8 cellular contexts compared by ENCODE assay signal in the genomic region with DNA sequence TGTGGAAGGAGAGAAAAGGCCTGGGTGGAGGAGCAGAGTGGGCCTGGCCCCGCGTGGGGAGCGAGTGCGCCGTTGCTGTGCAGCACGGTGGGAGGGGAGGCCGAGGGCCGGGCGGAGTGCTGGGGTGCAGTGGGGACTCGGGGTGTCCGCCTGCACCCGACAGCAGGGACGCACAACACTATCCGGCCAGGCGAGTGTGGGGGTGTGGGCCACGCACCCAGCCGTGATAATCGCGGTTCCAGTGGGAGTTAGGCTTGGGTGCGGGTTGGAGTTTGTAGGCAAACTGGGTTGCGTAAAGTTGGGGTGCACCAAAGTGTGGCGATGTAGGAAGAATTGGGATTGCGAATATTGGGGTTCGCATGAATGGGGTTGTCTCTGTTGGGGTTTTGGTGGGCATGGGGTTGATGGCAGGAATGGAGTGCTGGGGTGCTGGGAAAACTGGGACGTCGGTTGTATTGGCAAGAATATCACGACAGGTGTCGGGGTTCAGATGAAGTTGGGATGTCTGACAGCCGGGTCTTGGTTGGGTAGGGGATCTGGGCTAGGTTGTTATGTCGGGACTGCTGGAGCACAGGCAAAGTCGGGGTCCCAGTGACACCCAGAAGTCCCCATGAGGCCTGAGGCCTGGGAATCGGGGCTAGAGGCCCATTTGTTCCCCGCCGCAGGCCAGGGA. TPM values are rescaled to one million over a fixed set of nuclear protein-coding genes. Genes with fewer than 3 reads are reported as not detected.
A peak's percentile ranks its signal among the peaks of the same experiment; 100 is the strongest.
DNase-seq lines count a peak whose midpoint lies in the region; ATAC-seq and TF ChIP-seq lines count a peak whose summit lies in the region.

No MANE protein-coding gene starts in this region.

- CTCF ChIA-PET in OCI-LY7 (lab: Charles Lee; ENCODE audit: unreplicated experiment), result interaction anchor here (0.5 to 2.1 kb wide), 3 partner anchors 24 to 261 kb away, joined by 3 to 16 read pairs (median 7); no protein-coding TSS in a partner anchor

- DNase-seq in CD4-positive, CD25-positive, alpha-beta regulatory T cell, result no peak
- DNase-seq in OCI-LY7 (ENCODE audit: low spot score), result no peak
- DNase-seq in osteoblast (ENCODE audit: insufficient read length, low spot score, missing footprints), result no peak
- DNase-seq in NCI-H748 (lab: John Stamatoyannopoulos, UW; ENCODE audit: unreplicated experiment), result no peak
- DNase-seq in H4 (ENCODE audit: low spot score), result no peak
- no peak for DNase-seq in NCI-H2171 treated with DMSO at 0.1 percent for 48 hours (lab: John Stamatoyannopoulos, UW)

- BruUV-seq in OCI-LY7 (replicated peaks; lab: Mats Ljungman, UMichigan), result no TSS peak

- H3K4me3 Mint-ChIP-seq in CD4-positive, CD25-positive, alpha-beta regulatory T cell, result peak overlapping the region; percentile 82 to 92 (median 85)

- H3K27me3 ChIP-seq in CD4-positive, CD25-positive, alpha-beta regulatory T cell (ENCODE audit: control insufficient read depth, insufficient read depth, low read length), result no peaks in the 10 kb centered on the region
- no peaks in the 10 kb centered on the region for H3K27me3 ChIP-seq in endocrine pancreas (ENCODE audit: control insufficient read depth, insufficient read depth, low read length)
- no peaks in the 10 kb centered on the region for H3K27me3 ChIP-seq in osteoblast (ENCODE audit: insufficient read depth, low read length)

- H3K9me3 Mint-ChIP-seq in CD4-positive, CD25-positive, alpha-beta regulatory T cell, result peaks cover 0 to 2% (median 0%) of the 10 kb centered on the region in 7 donors

- peaks cover 30% of the 10 kb centered on the region for H3K36me3 ChIP-seq in CD4-positive, CD25-positive, alpha-beta regulatory T cell (ENCODE audit: control insufficient read depth, insufficient read depth, low read length)
- H3K36me3 ChIP-seq in OCI-LY7 (ENCODE audit: insufficient read depth, low read length), result peaks cover 45% of the 10 kb centered on the region
- no peaks in the 10 kb centered on the region for H3K36me3 ChIP-seq in endocrine pancreas (ENCODE audit: control insufficient read depth, insufficient read depth, low read length)
- peaks cover 31% of the 10 kb centered on the region for H3K36me3 ChIP-seq in osteoblast (ENCODE audit: insufficient read depth, low read length)

- H3K4me2 ChIP-seq in OCI-LY7 (ENCODE audit: low read length) (peak overlapping the region; percentile 97), osteoblast (ENCODE audit: insufficient read depth, low read length) (peak overlapping the region; percentile 58)

- H3K79me2 ChIP-seq in OCI-LY7 (ENCODE audit: insufficient read depth, low read depth, low read length), result peaks cover 38% of the 10 kb centered on the region
- H3K79me2 ChIP-seq in osteoblast (ENCODE audit: insufficient read depth, low read length), result peaks cover 42% of the 10 kb centered on the region

- H3K9me3 ChIP-seq in CD4-positive, CD25-positive, alpha-beta regulatory T cell (ENCODE audit: control insufficient read depth in 2 of 2, low read length in 2 of 2), result no peaks in the 10 kb centered on the region
- H3K9me3 ChIP-seq in OCI-LY7 (ENCODE audit: low read length) (no peaks in the 10 kb centered on the region), endocrine pancreas (ENCODE audit: control insufficient read depth, low read length) (no peaks in the 10 kb centered on the region), osteoblast (ENCODE audit: low read depth, low read length) (no peaks in the 10 kb centered on the region)

- H2AFZ ChIP-seq in OCI-LY7 (ENCODE audit: low read length), result no peak overlapping the region
- no peak overlapping the region for H2AFZ ChIP-seq in osteoblast (ENCODE audit: low read length)

- H3K9me2 ChIP-seq in OCI-LY7 (ENCODE audit: insufficient read depth, low read length), result no peaks in the 10 kb centered on the region

- POLR2A ChIA-PET in OCI-LY7 (lab: Charles Lee), result interaction anchor here (0.6 to 1.0 kb wide), 6 partner anchors 9 to 175 kb away, joined by 3 to 23 read pairs (median 6); partner anchors contain the start of gene GPX4

- peak overlapping the region; percentile 54 for H3K9ac ChIP-seq in endocrine pancreas (ENCODE audit: control insufficient read depth, insufficient read depth, low read length)

- H3K27ac Mint-ChIP-seq in CD4-positive, CD25-positive, alpha-beta regulatory T cell, result peak overlapping the region in 2 of 3 donors; percentile 88 to 90

- H3K4me1 Mint-ChIP-seq in CD4-positive, CD25-positive, alpha-beta regulatory T cell, result peaks cover 0 to 68% (median 29%) of the 10 kb centered on the region in 4 donors

- peaks cover 72% of the 10 kb centered on the region for H3K4me1 ChIP-seq in CD4-positive, CD25-positive, alpha-beta regulatory T cell (ENCODE audit: control insufficient read depth, insufficient read depth, low read length, poor library complexity, severe bottlenecking)
- H3K4me1 ChIP-seq in OCI-LY7 (ENCODE audit: insufficient read depth, low read length, poor library complexity, severe bottlenecking), result peaks cover 85% of the 10 kb centered on the region
- H3K4me1 ChIP-seq in endocrine pancreas (ENCODE audit: control insufficient read depth, insufficient read depth, low read length), result no peaks in the 10 kb centered on the region
- peaks cover 54% of the 10 kb centered on the region for H3K4me1 ChIP-seq in osteoblast (ENCODE audit: insufficient read depth, low read length)

- peaks cover 5% of the 10 kb centered on the region for H3K27me3 Mint-ChIP-seq in CD4-positive, CD25-positive, alpha-beta regulatory T cell

- H3K4me3 ChIP-seq in CD4-positive, CD25-positive, alpha-beta regulatory T cell (ENCODE audit: low read depth, low read length), result no peak overlapping the region
- peak overlapping the region; percentile 82 for H3K4me3 ChIP-seq in OCI-LY7 (ENCODE audit: low read depth, low read length, poor library complexity, severe bottlenecking)
- no peak overlapping the region for H3K4me3 ChIP-seq in endocrine pancreas (ENCODE audit: control insufficient read depth, insufficient read depth, low read length)
- H3K4me3 ChIP-seq in osteoblast (ENCODE audit: insufficient read depth, low read length), result peak overlapping the region; percentile 47

- intact Hi-C loops in OCI-LY7 (cut with micrococcal nuclease; ENCODE audit: unreplicated experiment), result loop anchor here (5.0 to 10.0 kb wide), 2 partner anchors 244 to 379 kb away; partner anchors contain the start of genes CNN2, RNU6-2 and TMEM259

- H4K20me1 ChIP-seq in OCI-LY7 (ENCODE audit: insufficient read depth, low read length) (peaks cover 3% of the 10 kb centered on the region; the same call in 1 of the 2 replicates), osteoblast (ENCODE audit: insufficient read depth, low read length) (peaks cover 30% of the 10 kb centered on the region)

- peaks cover 31% of the 10 kb centered on the region for H3K36me3 Mint-ChIP-seq in CD4-positive, CD25-positive, alpha-beta regulatory T cell

- TF ChIP-seq CTCF in OCI-LY7 (conservative IDR thresholded peaks at IDR 0.05; ENCODE audit: low read length) (no peak), osteoblast (IDR thresholded peaks at IDR 0.05; ENCODE audit: extremely low read depth, low read depth, low read length) (no peak)

- H3K27ac ChIP-seq in CD4-positive, CD25-positive, alpha-beta regulatory T cell (ENCODE audit: insufficient read depth, low read length, poor library complexity, severe bottlenecking), result peak overlapping the region; percentile 85
- H3K27ac ChIP-seq in OCI-LY7 (ENCODE audit: low read depth, low read length, poor library complexity, severe bottlenecking) (peak overlapping the region; percentile 69), osteoblast (ENCODE audit: low read depth, low read length) (peak overlapping the region; percentile 79)

- ATAC-seq in CD4-positive, CD25-positive, alpha-beta regulatory T cell (ENCODE audit: low read depth in 2 of 2), result no peak
- no peak for ATAC-seq in HG03139 (IDR thresholded peaks at IDR 0.05; ENCODE audit: unreplicated experiment)

RNA-seq across cellular contexts. Expression of gene CIRBP, which starts 0.6 kb away (rescaled TPM):
- total RNA-seq in CD4-positive, CD25-positive, alpha-beta regulatory T cell, result 497 TPM
- 100 to 1,000 TPM; 172 to 243 (median 210) TPM for polyA plus RNA-seq in CD4-positive, CD25-positive, alpha-beta regulatory T cell
- total RNA-seq in OCI-LY7 (2014; rRNA removed; shearing (Covaris generic)), result 278 and 287 TPM in 2 replicates
- total RNA-seq in OCI-LY7 (2022), result 309 and 321 TPM in 2 replicates
- 300 and 380 TPM in 2 replicates for total RNA-seq in osteoblast
- 196 and 197 TPM in 2 replicates for total RNA-seq in H4 (2014; rRNA removed; shearing (Covaris generic))

RNA-seq across cellular contexts. Expression of gene FAM174C, which starts 6.8 kb away (rescaled TPM):
- total RNA-seq in CD4-positive, CD25-positive, alpha-beta regulatory T cell, result 44.2 TPM
- 10 to 100 TPM; 72.9 to 91.3 (median 88.4) TPM for polyA plus RNA-seq in CD4-positive, CD25-positive, alpha-beta regulatory T cell
- 52.6 and 53.2 TPM in 2 replicates for total RNA-seq in OCI-LY7 (2014; rRNA removed; shearing (Covaris generic))
- 79.8 and 81.5 TPM in 2 replicates for total RNA-seq in OCI-LY7 (2022)
- 21.8 and 25.0 TPM in 2 replicates for total RNA-seq in osteoblast
- 49.8 and 59.5 TPM in 2 replicates for total RNA-seq in H4 (2014; rRNA removed; shearing (Covaris generic))

RNA-seq across cellular contexts. Expression of gene EFNA2, which starts 17.1 kb away (rescaled TPM):
- total RNA-seq in CD4-positive, CD25-positive, alpha-beta regulatory T cell, result not detected
- not detected for polyA plus RNA-seq in CD4-positive, CD25-positive, alpha-beta regulatory T cell
- total RNA-seq in OCI-LY7 (2014; rRNA removed; shearing (Covaris generic)), result not detected in 2 replicates
- total RNA-seq in OCI-LY7 (2022), result not detected in 2 replicates
- total RNA-seq in osteoblast, result not detected in 2 replicates
- 1.0 and 3.3 TPM in 2 replicates for total RNA-seq in H4 (2014; rRNA removed; shearing (Covaris generic))

RNA-seq across cellular contexts. Expression of gene MIDN, which starts 20.1 kb away (rescaled TPM):
- 126 TPM for total RNA-seq in CD4-positive, CD25-positive, alpha-beta regulatory T cell
- 1 to 10 TPM; 1.4 to 3.4 (median 1.8) TPM for polyA plus RNA-seq in CD4-positive, CD25-positive, alpha-beta regulatory T cell
- 11.7 and 20.3 TPM in 2 replicates for total RNA-seq in OCI-LY7 (2014; rRNA removed; shearing (Covaris generic))
- total RNA-seq in OCI-LY7 (2022), result 70.9 and 75.8 TPM in 2 replicates
- total RNA-seq in osteoblast, result 14.4 and 19.9 TPM in 2 replicates
- total RNA-seq in H4 (2014; rRNA removed; shearing (Covaris generic)), result 2.4 and 4.2 TPM in 2 replicates

RNA-seq across cellular contexts. Expression of gene ATP5F1D, which starts 27.0 kb away (rescaled TPM):
- total RNA-seq in CD4-positive, CD25-positive, alpha-beta regulatory T cell, result 124 TPM
- polyA plus RNA-seq in CD4-positive, CD25-positive, alpha-beta regulatory T cell, result 100 to 1,000 TPM; 208 to 236 (median 223) TPM
- total RNA-seq in OCI-LY7 (2014; rRNA removed; shearing (Covaris generic)), result 51.8 and 82.1 TPM in 2 replicates
- total RNA-seq in OCI-LY7 (2022) (207 and 266 TPM in 2 replicates), osteoblast (12.4 and 13.8 TPM in 2 replicates)
- 34.9 and 37.0 TPM in 2 replicates for total RNA-seq in H4 (2014; rRNA removed; shearing (Covaris generic))

Comparison
In these comparisons a context has a peak if more than half of its experiments do, and no peak if none do; other contexts are left out.
1. H3K4me3 ChIP-seq: peak in OCI-LY7 (single experiment) and osteoblast (single experiment); none in CD4-positive, CD25-positive, alpha-beta regulatory T cell (single experiment) and endocrine pancreas (single experiment).
2. Peak in every context shown above with its lines, with median percentiles within 50 percentile points of each other: H3K27ac ChIP-seq.